ENCODE assay signal across 9 cellular contexts in the genomic region with DNA sequence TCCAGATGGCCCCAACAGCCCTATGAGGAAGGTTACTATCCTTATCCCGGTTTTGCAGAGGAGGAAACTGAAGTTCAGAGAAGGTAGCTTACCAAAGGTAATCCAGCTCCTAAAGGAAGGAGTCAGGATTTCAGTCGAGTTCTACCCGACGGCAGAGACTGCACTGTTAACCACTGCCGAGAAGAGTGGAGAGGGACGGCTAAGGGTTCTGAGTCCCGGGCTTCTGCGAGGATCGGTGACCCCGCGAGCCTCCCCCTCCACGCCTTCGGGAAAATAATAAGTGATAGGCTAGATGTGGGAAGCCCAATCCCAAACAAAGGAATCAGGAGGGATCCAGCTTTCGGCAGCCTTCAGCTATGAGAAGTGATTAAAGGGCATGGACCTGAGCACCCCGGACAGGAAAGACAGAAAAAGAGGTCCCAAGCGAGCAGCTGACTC. TPM values are rescaled to one million over a fixed set of nuclear protein-coding genes. Genes with fewer than 3 reads are reported as not detected.
DNase-seq lines count a peak whose midpoint lies in the region; ATAC-seq, FAIRE-seq and TF ChIP-seq lines count a peak whose summit lies in the region.
"Had no signal": no experiment of that assay in that cellular context is flagged by ENCODE, and none has a peak within 500 bp of the region (broad histone marks: within the 10 kb centered on the region; RNA-seq: fewer than 3 reads in every experiment).

No MANE protein-coding gene starts in this region.

- peak overlapping the region; percentile 84 to 94 (median 84) for H3K27ac Mint-ChIP-seq in CD4-positive, CD25-positive, alpha-beta regulatory T cell
- H3K27ac Mint-ChIP-seq in H9, result peak overlapping the region in 1 of 3 experiments; percentile 89; a peak in 4 of 7 replicates

- peak overlapping the region; percentile 95 for H3K4me2 ChIP-seq in H9 (ENCODE audit: insufficient read depth, insufficient read length, low read length)

- no peak overlapping the region for H2AK5ac ChIP-seq in H9 (ENCODE audit: insufficient read length, low read length)

- DNase-seq in CD4-positive, CD25-positive, alpha-beta regulatory T cell, result no peak
- DNase-seq in H9, result no peak
- DNase-seq in WERI-Rb-1, result no peak
- DNase-seq in left cardiac atrium, result no peak
- no peak for DNase-seq in small intestine
- no peak for DNase-seq in NCI-H774 (lab: John Stamatoyannopoulos, UW)

- H2BK120ac ChIP-seq in H9 (ENCODE audit: low read depth, low read length, poor library complexity, severe bottlenecking), result no peak overlapping the region

- no peak overlapping the region for H2AFZ ChIP-seq in H9 (ENCODE audit: low read length)

- H3K23me2 ChIP-seq in H9 (ENCODE audit: insufficient read length, low read depth, low read length, poor library complexity, severe bottlenecking), result no peaks in the 10 kb centered on the region

- no peaks in the 10 kb centered on the region for H3K27me3 ChIP-seq in CD4-positive, CD25-positive, alpha-beta regulatory T cell (ENCODE audit: control insufficient read depth, insufficient read depth, low read length)
- no peaks in the 10 kb centered on the region for H3K27me3 ChIP-seq in H9 (ENCODE audit: insufficient read depth, low read length)
- no peaks in the 10 kb centered on the region for H3K27me3 ChIP-seq in WERI-Rb-1 (ENCODE audit: insufficient read depth, low read depth, severe bottlenecking)
- no peaks in the 10 kb centered on the region for H3K27me3 ChIP-seq in small intestine (ENCODE audit: control insufficient read depth in 2 of 2, insufficient read depth in 2 of 2, low read length in 2 of 2)

- intact Hi-C loops in left cardiac atrium (cut with DNase I), result no loop called here

- H3K27ac ChIP-seq in CD4-positive, CD25-positive, alpha-beta regulatory T cell (ENCODE audit: insufficient read depth, low read length, poor library complexity, severe bottlenecking), result peak overlapping the region; percentile 82
- H3K27ac ChIP-seq in H9 (ENCODE audit: insufficient read length, low read depth, low read length), result no peak overlapping the region
- H3K27ac ChIP-seq in WERI-Rb-1, result peak overlapping the region; percentile 91
- peak overlapping the region; percentile 69 to 97 for H3K27ac ChIP-seq in small intestine (ENCODE audit: low read depth in 1 of 2, low read length in 1 of 2)

- no peak overlapping the region for H4K91ac ChIP-seq in H9 (ENCODE audit: insufficient read length, low read depth, low read length)

- peaks cover 0 to 23% (median 7%) of the 10 kb centered on the region in 4 donors for H3K4me1 Mint-ChIP-seq in CD4-positive, CD25-positive, alpha-beta regulatory T cell
- peaks cover 21 to 29% of the 10 kb centered on the region in 2 experiments for H3K4me1 Mint-ChIP-seq in H9

- H3K27me3 Mint-ChIP-seq in CD4-positive, CD25-positive, alpha-beta regulatory T cell, result no peaks in the 10 kb centered on the region
- no peaks in the 10 kb centered on the region for H3K27me3 Mint-ChIP-seq in H9 (ENCODE audit: low read depth)

- H2BK20ac ChIP-seq in H9 (ENCODE audit: low read depth, low read length, poor library complexity, severe bottlenecking), result no peak overlapping the region

- peak overlapping the region; percentile 81 to 94 (median 88) for H3K4me3 Mint-ChIP-seq in CD4-positive, CD25-positive, alpha-beta regulatory T cell
- H3K4me3 Mint-ChIP-seq in H9, result peak overlapping the region; percentile 83 to 86

- H2BK5ac ChIP-seq in H9 (ENCODE audit: insufficient read length, low read length), result no peak overlapping the region

- no peak overlapping the region for H2BK12ac ChIP-seq in H9 (ENCODE audit: insufficient read length, low read depth, low read length)

- H3K14ac ChIP-seq in H9 (ENCODE audit: insufficient read depth, low read length), result no peak overlapping the region

- H3K79me2 ChIP-seq in H9 (ENCODE audit: insufficient read depth, low read length), result no peaks in the 10 kb centered on the region

- H4K5ac ChIP-seq in H9 (ENCODE audit: insufficient read length, low read depth, low read length), result no peak overlapping the region

- no peak overlapping the region for H4K8ac ChIP-seq in H9 (replicated peaks; ENCODE audit: insufficient read length, low read depth, low read length)

- peaks cover 20% of the 10 kb centered on the region for H3K4me1 ChIP-seq in CD4-positive, CD25-positive, alpha-beta regulatory T cell (ENCODE audit: control insufficient read depth, insufficient read depth, low read length, poor library complexity, severe bottlenecking)
- H3K4me1 ChIP-seq in H9 (ENCODE audit: insufficient read depth, low read length) (peaks cover 7% of the 10 kb centered on the region), small intestine (ENCODE audit: control insufficient read depth in 2 of 2, insufficient read depth in 1 of 2, low read depth in 1 of 2, low read length in 1 of 2) (peaks cover 11 to 14% of the 10 kb centered on the region in 2 donors)

- FAIRE-seq in small intestine (lab: Jason Lieb, UNC), result no peak

- H3K36me3 Mint-ChIP-seq in CD4-positive, CD25-positive, alpha-beta regulatory T cell, result no peaks in the 10 kb centered on the region
- H3K36me3 Mint-ChIP-seq in H9 (ENCODE audit: insufficient read depth in 1 of 3, low read depth in 3 of 3), result peaks cover 0 to 4% (median 4%) of the 10 kb centered on the region in 3 experiments; a peak in 2 of 7 replicates

- no peak for TF ChIP-seq CTCF in H9 (conservative IDR thresholded peaks at IDR 0.05)
- no peak for TF ChIP-seq CTCF in WERI-Rb-1 (IDR thresholded peaks at IDR 0.05; ENCODE audit: low read depth, low read length)

- H3T11ph ChIP-seq in H9 (ENCODE audit: low read length), result no peak overlapping the region

- peak overlapping the region; percentile 4 for H3K18ac ChIP-seq in H9 (ENCODE audit: insufficient read length, low read depth, low read length)

- H3K9me3 Mint-ChIP-seq in CD4-positive, CD25-positive, alpha-beta regulatory T cell, result no peaks in the 10 kb centered on the region
- no peaks in the 10 kb centered on the region for H3K9me3 Mint-ChIP-seq in H9

- H2BK15ac ChIP-seq in H9 (ENCODE audit: low read depth, low read length), result no peak overlapping the region

- no peak overlapping the region for H3K56ac ChIP-seq in H9 (ENCODE audit: insufficient read length, low read depth, low read length)

- H3K79me1 ChIP-seq in H9 (ENCODE audit: insufficient read depth, low read depth, low read length, poor library complexity, severe bottlenecking), result no peaks in the 10 kb centered on the region

- no peak for ATAC-seq in CD4-positive, CD25-positive, alpha-beta regulatory T cell (ENCODE audit: low read depth in 2 of 2)
- ATAC-seq in left cardiac atrium (peak; percentile 0 to 2), HG02763 (IDR thresholded peaks at IDR 0.05; ENCODE audit: unreplicated experiment) (no peak), GM19397 (IDR thresholded peaks at IDR 0.05; ENCODE audit: unreplicated experiment) (no peak)

- peak overlapping the region; percentile 77 for H3K4me3 ChIP-seq in CD4-positive, CD25-positive, alpha-beta regulatory T cell (ENCODE audit: low read depth, low read length)
- H3K4me3 ChIP-seq in WERI-Rb-1 (ENCODE audit: low read depth, low read length), result peak overlapping the region; percentile 57
- H3K4me3 ChIP-seq in small intestine (ENCODE audit: low read depth in 1 of 2, low read length in 2 of 2), result peak overlapping the region; percentile 47 to 65

- H3K9me3 ChIP-seq in CD4-positive, CD25-positive, alpha-beta regulatory T cell (ENCODE audit: control insufficient read depth in 2 of 2, low read length in 2 of 2), result no peaks in the 10 kb centered on the region
- H3K9me3 ChIP-seq in H9 (ENCODE audit: control insufficient read depth, low read depth, low read length), result no peaks in the 10 kb centered on the region
- H3K9me3 ChIP-seq in WERI-Rb-1 (ENCODE audit: severe bottlenecking), result no peaks in the 10 kb centered on the region
- no peaks in the 10 kb centered on the region for H3K9me3 ChIP-seq in small intestine (ENCODE audit: control insufficient read depth, low read depth)

- H3K4ac ChIP-seq in H9 (ENCODE audit: low read depth, low read length), result no peak overlapping the region

- no CpG with 5 or more reads among the region's 16 CpGs for WGBS in H9 (ENCODE audit: extremely low coverage, insufficient read length, low lambda C conversion rate)
- WGBS in small intestine, 3 donors, result 0 to 2% (median 1%) methylated on average over 16 of the region's 16 CpGs

- peak overlapping the region; percentile 41 for H3K9ac ChIP-seq in H9 (ENCODE audit: extremely low read depth, insufficient read length, low read length)

- H4K20me1 ChIP-seq in H9 (ENCODE audit: control insufficient read depth, insufficient read depth, insufficient read length), result no peaks in the 10 kb centered on the region

- no peaks in the 10 kb centered on the region for H3K36me3 ChIP-seq in CD4-positive, CD25-positive, alpha-beta regulatory T cell (ENCODE audit: control insufficient read depth, insufficient read depth, low read length)
- H3K36me3 ChIP-seq in WERI-Rb-1, result no peaks in the 10 kb centered on the region
- no peaks in the 10 kb centered on the region for H3K36me3 ChIP-seq in small intestine (ENCODE audit: control insufficient read depth in 2 of 2, insufficient read depth in 2 of 2, low read length in 2 of 2)

- H3K23ac ChIP-seq in H9 (ENCODE audit: insufficient read length, low read depth, low read length), result no peak overlapping the region

RNA-seq across cellular contexts. Expression of gene TMEM53, which starts 0.6 kb away (rescaled TPM):
- total RNA-seq in CD4-positive, CD25-positive, alpha-beta regulatory T cell, result 2.7 TPM
- 1 to 10 TPM; 4.2 to 6.8 (median 6.2) TPM for polyA plus RNA-seq in CD4-positive, CD25-positive, alpha-beta regulatory T cell
- total RNA-seq in H9 (2021) (6.2 and 7.2 TPM in 2 replicates), left cardiac atrium (10 to 100 TPM; 11.1 to 11.4 TPM)
- 10 to 100 TPM; 20.1 to 27.2 (median 25.4) TPM for polyA plus RNA-seq in small intestine

RNA-seq across cellular contexts. Expression of gene ARMH1, which starts 0.8 kb away (rescaled TPM):
- total RNA-seq in CD4-positive, CD25-positive, alpha-beta regulatory T cell, result 24.8 TPM
- 1 to 10 TPM; 3.0 to 5.7 (median 4.3) TPM for polyA plus RNA-seq in CD4-positive, CD25-positive, alpha-beta regulatory T cell
- total RNA-seq in H9 (2021), result 0.68 and 1.0 TPM in 2 replicates
- total RNA-seq in left cardiac atrium, result 1 to 10 TPM in 1 of 2 donors, under 1 TPM in 1; 0.16 to 1.2 TPM
- polyA plus RNA-seq in small intestine, result 1 to 10 TPM; 2.7 to 6.5 (median 4.2) TPM
- total RNA-seq: HT1080 had no signal

RNA-seq across cellular contexts. Expression of gene RNU5D-1, which starts 57.3 kb away (rescaled TPM):
- not detected for total RNA-seq in CD4-positive, CD25-positive, alpha-beta regulatory T cell
- not detected for polyA plus RNA-seq in CD4-positive, CD25-positive, alpha-beta regulatory T cell
- total RNA-seq in H9 (2021), result not detected in 2 replicates
- not detected for total RNA-seq in left cardiac atrium
- not detected for polyA plus RNA-seq in small intestine
- total RNA-seq: HT1080 had no signal

Comparison
In these comparisons a context has a peak if more than half of its experiments do, and no peak if none do; other contexts are left out.
1. ATAC-seq: peak in left cardiac atrium (2 of 2); none in CD4-positive, CD25-positive, alpha-beta regulatory T cell (0 of 2), HG02763 (single experiment) and GM19397 (single experiment).
2. RNA of gene ARMH1, which starts 0.8 kb away (total RNA-seq): 24.8 TPM in CD4-positive, CD25-positive, alpha-beta regulatory T cell (single experiment); 0.16 to 1.2 TPM in left cardiac atrium and 0.68 to 1.0 TPM in H9; every median in the first group is over 10 times any median in the second.
3. Peak in every context shown above with its lines, with median percentiles within 50 percentile points of each other: H3K4me3 ChIP-seq.